1 cellular context compared by ENCODE assay signal in genomic region chr2:39107156-39107555, GRCh38.
TF ChIP-seq lines count a peak whose summit lies in the region.

No MANE protein-coding gene starts in this region.

TF ChIP-seq in IMR-90, 13 proteins besides CTCF, POLR2A, EP300 and RAD21 (continued from another document):
- TF ChIP-seq SMC3 (IDR thresholded peaks at IDR 0.05; ENCODE audit: low read depth, low read length): no peak
- no peak for TF ChIP-seq MAFK (IDR thresholded peaks at IDR 0.05; ENCODE audit: low read depth, low read length)
- no peak for TF ChIP-seq CEBPB (IDR thresholded peaks at IDR 0.05; ENCODE audit: low read depth, low read length)
- no peak for TF ChIP-seq CHD1 (IDR thresholded peaks at IDR 0.05; ENCODE audit: low read depth, low read length)
- TF ChIP-seq USF2 (IDR thresholded peaks at IDR 0.05; ENCODE audit: low read depth, low read length): no peak
